In the genomic region with DNA sequence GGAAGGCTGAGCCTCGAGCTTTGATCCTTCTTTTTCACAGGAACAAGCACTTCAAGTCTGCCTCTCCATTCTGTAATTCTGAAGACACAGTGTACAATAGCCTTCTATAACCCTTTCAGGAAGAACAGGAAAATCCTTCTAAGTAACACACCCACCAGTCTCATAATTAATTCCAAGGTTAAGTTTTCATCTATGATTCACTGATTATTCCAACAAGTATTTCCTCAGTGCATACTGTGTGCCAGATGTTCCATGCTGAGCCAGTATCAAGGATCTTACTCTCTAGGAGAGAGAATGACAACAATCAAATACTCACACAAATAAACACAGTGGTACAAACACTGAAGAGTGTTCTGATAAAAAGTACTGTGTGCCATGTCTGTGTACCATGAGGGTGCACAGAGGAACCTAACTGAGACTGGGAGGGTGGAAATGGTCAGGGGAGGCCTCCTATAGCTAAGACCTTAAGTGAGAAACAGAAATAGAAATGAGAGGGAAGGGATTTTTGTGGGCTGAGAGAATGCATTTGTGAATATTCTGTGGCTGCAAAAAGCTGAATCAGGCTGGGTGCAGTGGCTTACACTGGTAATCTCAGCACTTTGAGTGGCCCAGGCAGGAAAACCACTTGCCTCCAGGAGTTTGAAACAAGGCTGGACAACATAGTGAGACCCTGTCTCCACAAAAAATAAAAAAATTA, we compare ENCODE assay signal across 21 cellular contexts. TPM values are rescaled to one million over a fixed set of nuclear protein-coding genes. Genes with fewer than 3 reads are reported as not detected.
DNase-seq lines count a peak whose midpoint lies in the region; FAIRE-seq and TF ChIP-seq lines count a peak whose summit lies in the region.
"Had no signal": no experiment of that assay in that cellular context is flagged by ENCODE, and none has a peak within 500 bp of the region (broad histone marks: within the 10 kb centered on the region; RNA-seq: fewer than 3 reads in every experiment).

No MANE protein-coding gene starts in this region.

- TF ChIP-seq CTCF in astrocyte (IDR thresholded peaks at IDR 0.05; ENCODE audit: insufficient read depth, low read depth, low read length) (no peak), fibroblast of mammary gland (conservative IDR thresholded peaks at IDR 0.05; ENCODE audit: control insufficient read depth, insufficient read depth, low read depth, low read length) (no peak)

- H3K36me3 Mint-ChIP-seq in astrocyte (ENCODE audit: low read depth, unreplicated experiment), result no peaks in the 10 kb centered on the region
- H3K36me3 Mint-ChIP-seq in activated CD4-positive, alpha-beta T cell treated with anti-CD3 and anti-CD28 coated beads, Interleukin-2, amount 10 ng/mL, durations not matched to agents 7 days and 5 days (ENCODE audit: low read depth), result no peaks in the 10 kb centered on the region
- H3K36me3 Mint-ChIP-seq: naive B cell had no signal

- H3K4me3 ChIP-seq in astrocyte (ENCODE audit: insufficient read depth, low read depth, low read length) (no peak overlapping the region), fibroblast of mammary gland (ENCODE audit: control insufficient read depth, low read depth, low read length) (no peak overlapping the region), skin epidermis (no peak overlapping the region), MG63 (no peak overlapping the region)
- H3K4me3 ChIP-seq: ascending aorta, pancreas, Peyer's patch had no signal

- no peak overlapping the region for H3K4me3 Mint-ChIP-seq in astrocyte (ENCODE audit: unreplicated experiment)
- H3K4me3 Mint-ChIP-seq in activated CD4-positive, alpha-beta T cell treated with anti-CD3 and anti-CD28 coated beads, Interleukin-2, amount 10 ng/mL, durations not matched to agents 7 days and 5 days, result no peak overlapping the region
- H3K4me3 Mint-ChIP-seq: dendritic cell treated with granulocyte-macrophage colony-stimulating factor and Interleukin-4, amounts not matched to agents 40 ng/mL and 50 ng/mL, for 4 days; naive B cell had no signal

- H2AFZ ChIP-seq in astrocyte (ENCODE audit: low read depth, low read length), result no peak overlapping the region

- peak; percentile 9 for DNase-seq in GM04504 (ENCODE audit: low read depth)
- DNase-seq in astrocyte (ENCODE audit: low read depth), result peak; percentile 83
- DNase-seq in fibroblast of mammary gland (ENCODE audit: low read depth), result peak; percentile 67
- no peak for DNase-seq in NCI-H524 (lab: John Stamatoyannopoulos, UW)
- no peak for DNase-seq in MG63
- DNase-seq in activated CD4-positive, alpha-beta T cell treated with anti-CD3 and anti-CD28 coated beads, Interleukin-2, amount 10 ng/mL, durations not matched to agents 7 days and 5 days, result no peak
- DNase-seq: activated CD4-positive, alpha-beta T cell treated with anti-CD3 and anti-CD28 coated beads for 48 hours; activated naive CD4-positive, alpha-beta T cell; BE2C; Calu3; GDM1; KG1; naive B cell; NCI-H1105; pancreas; Peyer's patch; stimulated activated CD4-positive, alpha-beta T cell treated with anti-CD3 and anti-CD28 coated beads, Interleukin-4, amount 100 ng/mL, for 24 hours had no signal

- H3K4me1 ChIP-seq in astrocyte (ENCODE audit: insufficient read depth, low read length), result peaks cover 5% of the 10 kb centered on the region
- H3K4me1 ChIP-seq: ascending aorta, BE2C, pancreas, Peyer's patch had no signal

- no peaks in the 10 kb centered on the region for H3K36me3 ChIP-seq in astrocyte (ENCODE audit: insufficient read depth, low read length)
- no peaks in the 10 kb centered on the region for H3K36me3 ChIP-seq in MG63
- H3K36me3 ChIP-seq: ascending aorta, BE2C, pancreas, Peyer's patch had no signal

- H3K9me3 Mint-ChIP-seq in astrocyte (ENCODE audit: unreplicated experiment), result peaks cover 10% of the 10 kb centered on the region
- H3K9me3 Mint-ChIP-seq in activated CD4-positive, alpha-beta T cell treated with anti-CD3 and anti-CD28 coated beads, Interleukin-2, amount 10 ng/mL, durations not matched to agents 7 days and 5 days, result no peaks in the 10 kb centered on the region
- H3K9me3 Mint-ChIP-seq: dendritic cell treated with granulocyte-macrophage colony-stimulating factor and Interleukin-4, amounts not matched to agents 40 ng/mL and 50 ng/mL, for 4 days had no signal

- H3K9me3 ChIP-seq in astrocyte (ENCODE audit: insufficient read depth, low read depth, low read length) (no peaks in the 10 kb centered on the region), MG63 (peaks cover 4% of the 10 kb centered on the region; the same call in 1 of the 2 replicates)
- H3K9me3 ChIP-seq: ascending aorta, BE2C, pancreas, Peyer's patch had no signal

- CTCF ChIA-PET in activated CD4-positive, alpha-beta T cell treated with anti-CD3 and anti-CD28 coated beads, Interleukin-2, amount 10 ng/mL, durations not matched to agents 7 days and 5 days (lab: Charles Lee), result no interaction called here

- peaks cover 18% of the 10 kb centered on the region for H3K27me3 ChIP-seq in astrocyte (ENCODE audit: insufficient read depth, low read length)
- peaks cover 9% of the 10 kb centered on the region for H3K27me3 ChIP-seq in MG63
- H3K27me3 ChIP-seq: ascending aorta, BE2C, Peyer's patch had no signal

- POLR2A ChIA-PET in activated CD4-positive, alpha-beta T cell treated with anti-CD3 and anti-CD28 coated beads, Interleukin-2, amount 10 ng/mL, durations not matched to agents 7 days and 5 days (lab: Charles Lee), result no interaction called here

- peaks cover 13% of the 10 kb centered on the region for H3K27me3 Mint-ChIP-seq in astrocyte (ENCODE audit: low read depth, unreplicated experiment)
- H3K27me3 Mint-ChIP-seq in activated CD4-positive, alpha-beta T cell treated with anti-CD3 and anti-CD28 coated beads, Interleukin-2, amount 10 ng/mL, durations not matched to agents 7 days and 5 days, result peaks cover 56% of the 10 kb centered on the region

- H4K20me1 ChIP-seq in astrocyte (ENCODE audit: insufficient read depth, low read length), result no peaks in the 10 kb centered on the region

- no peaks in the 10 kb centered on the region for H3K79me2 ChIP-seq in astrocyte (ENCODE audit: insufficient read depth, low read length)

- H3K27ac ChIP-seq in astrocyte (ENCODE audit: low read depth, low read length) (no peak overlapping the region), skin epidermis (peak overlapping the region in 18 of 21 experiments; percentile 4 to 77 (median 56))
- H3K27ac ChIP-seq: ascending aorta, pancreas had no signal

- H3K9ac ChIP-seq in astrocyte (ENCODE audit: low read length), result no peak overlapping the region

- peak overlapping the region; percentile 32 for H3K4me2 ChIP-seq in astrocyte (ENCODE audit: low read length)

- peak; percentile 69 for FAIRE-seq in astrocyte (lab: Jason Lieb, UNC)
- FAIRE-seq: pancreas, TTC549 had no signal

- peaks cover 7% of the 10 kb centered on the region for H3K4me1 Mint-ChIP-seq in astrocyte (ENCODE audit: low read depth, unreplicated experiment)
- H3K4me1 Mint-ChIP-seq in activated CD4-positive, alpha-beta T cell treated with anti-CD3 and anti-CD28 coated beads, Interleukin-2, amount 10 ng/mL, durations not matched to agents 7 days and 5 days, result no peaks in the 10 kb centered on the region
- H3K4me1 Mint-ChIP-seq: naive B cell had no signal

- H3K27ac Mint-ChIP-seq in astrocyte (ENCODE audit: unreplicated experiment), result peak overlapping the region; percentile 51
- no peak overlapping the region for H3K27ac Mint-ChIP-seq in activated CD4-positive, alpha-beta T cell treated with anti-CD3 and anti-CD28 coated beads, Interleukin-2, amount 10 ng/mL, durations not matched to agents 7 days and 5 days
- H3K27ac Mint-ChIP-seq: dendritic cell treated with granulocyte-macrophage colony-stimulating factor and Interleukin-4, amounts not matched to agents 40 ng/mL and 50 ng/mL, for 4 days; naive B cell had no signal

RNA-seq across cellular contexts. Expression of a gene that starts 7.3 kb away (rescaled TPM):
- 20.3 and 22.2 TPM in 2 replicates for total RNA-seq in astrocyte
- total RNA-seq in MG63 (2014; rRNA removed; shearing (Covaris generic); ENCODE audit: low replicate concordance), result 56.1 and 64.8 TPM in 2 replicates
- total RNA-seq in activated CD4-positive, alpha-beta T cell treated with anti-CD3 and anti-CD28 coated beads, Interleukin-2, amount 10 ng/mL, durations not matched to agents 7 days and 5 days, result 10 to 100 TPM; 32.2 to 35.2 TPM

RNA-seq across cellular contexts. Expression of a gene that starts 14.8 kb away (rescaled TPM):
- 3.3 and 4.9 TPM in 2 replicates for total RNA-seq in astrocyte
- total RNA-seq in MG63 (2014; rRNA removed; shearing (Covaris generic); ENCODE audit: low replicate concordance), result 2.5 and 10.9 TPM in 2 replicates
- total RNA-seq in activated CD4-positive, alpha-beta T cell treated with anti-CD3 and anti-CD28 coated beads, Interleukin-2, amount 10 ng/mL, durations not matched to agents 7 days and 5 days, result under 1 TPM; 0.17 to 0.27 TPM

Comparison
In these comparisons a context has a peak if more than half of its experiments do, and no peak if none do; other contexts are left out.
1. DNase-seq: peak in GM04504 (single experiment), astrocyte (single experiment) and fibroblast of mammary gland (single experiment); none in NCI-H524 (0 of 2), MG63 (single experiment) and activated CD4-positive, alpha-beta T cell treated with anti-CD3 and anti-CD28 coated beads, Interleukin-2, amount 10 ng/mL, durations not matched to agents 7 days and 5 days (single experiment).